21 cellular contexts compared by ENCODE assay signal in genomic region chr10:33276282-33276923, GRCh38. TPM values are rescaled to one million over a fixed set of nuclear protein-coding genes. Genes with fewer than 3 reads are reported as not detected.
A peak's percentile ranks its signal among the peaks of the same experiment; 100 is the strongest.
DNase-seq lines count a peak whose midpoint lies in the region; ATAC-seq and TF ChIP-seq lines count a peak whose summit lies in the region.
"Had no signal": no experiment of that assay in that cellular context is flagged by ENCODE, and none has a peak within 500 bp of the region (broad histone marks: within the 10 kb centered on the region; RNA-seq: fewer than 3 reads in every experiment).

No MANE protein-coding gene starts in this region.

- H3K4me1 ChIP-seq in esophagus squamous epithelium (peaks cover 6 to 67% (median 26%) of the 10 kb centered on the region in 3 donors), psoas muscle (peaks cover 50% of the 10 kb centered on the region)

- H3K27me3 Mint-ChIP-seq in nephron progenitor cell (ENCODE audit: low read depth, poor library complexity) = no peaks in the 10 kb centered on the region

- 31 to 34% methylated on average over 4 of the region's 4 CpGs for WGBS in esophagus squamous epithelium, 2 donors
- 53 to 60% (median 58%) methylated on average over 4 of the region's 4 CpGs for WGBS in psoas muscle, 3 donors

- H3K27ac Mint-ChIP-seq in nephron progenitor cell = no peak overlapping the region
- H3K27ac Mint-ChIP-seq: activated CD4-positive, alpha-beta memory T cell treated with anti-CD3 and anti-CD28 coated beads, Interleukin-2, amount 10 ng/mL, durations not matched to agents 7 days and 5 days; activated naive CD4-positive, alpha-beta T cell treated with anti-CD3 and anti-CD28 coated beads, Interleukin-2, amount 50 U/mL, for 72 hours; naive thymus-derived CD8-positive, alpha-beta T cell had no signal

- in situ Hi-C loops in Caki2 (cut with HindIII; ENCODE audit: low pct_unique_long_range_greater_than_20kb, low sequenced_read_pairs) = no loop called here

- H3K36me3 ChIP-seq in esophagus squamous epithelium (no peaks in the 10 kb centered on the region), psoas muscle (ENCODE audit: insufficient read depth in 1 of 2, low read depth in 1 of 2) (peaks cover 0 to 6% of the 10 kb centered on the region in 2 donors)
- H3K36me3 ChIP-seq: lower lobe of right lung, Peyer's patch, prostate gland, stomach, vagina had no signal

- TF ChIP-seq POLR2A in esophagus squamous epithelium (IDR thresholded peaks at IDR 0.05) = no peak

- peaks cover 58% of the 10 kb centered on the region for H3K4me1 Mint-ChIP-seq in nephron progenitor cell
- H3K4me1 Mint-ChIP-seq: activated CD4-positive, alpha-beta memory T cell treated with anti-CD3 and anti-CD28 coated beads, Interleukin-2, amount 10 ng/mL, durations not matched to agents 7 days and 5 days; naive thymus-derived CD8-positive, alpha-beta T cell had no signal

- H3K27ac ChIP-seq in RWPE1 (peak overlapping the region; percentile 83), esophagus squamous epithelium (peak overlapping the region in 3 of 4 donors; percentile 26 to 62 (median 57)), psoas muscle (peak overlapping the region; percentile 67)
- H3K27ac ChIP-seq: lower lobe of right lung, Peyer's patch, prostate gland, vagina had no signal

- H3K4me3 Mint-ChIP-seq in nephron progenitor cell = no peak overlapping the region
- H3K4me3 Mint-ChIP-seq: activated CD4-positive, alpha-beta memory T cell treated with anti-CD3 and anti-CD28 coated beads, Interleukin-2, amount 10 ng/mL, durations not matched to agents 7 days and 5 days; naive thymus-derived CD8-positive, alpha-beta T cell had no signal

- CTCF ChIA-PET in RWPE1 (lab: Yijun Ruan, JAX) = interaction anchor here (0.6 to 0.7 kb wide), 3 partner anchors 55 to 1951 kb away, joined by 3 read pairs; no protein-coding TSS in a partner anchor

- H3K36me3 Mint-ChIP-seq in nephron progenitor cell (ENCODE audit: low read depth) = peaks cover 69% of the 10 kb centered on the region
- H3K36me3 Mint-ChIP-seq: activated naive CD4-positive, alpha-beta T cell treated with anti-CD3 and anti-CD28 coated beads, Interleukin-2, amount 50 U/mL, for 72 hours; naive thymus-derived CD8-positive, alpha-beta T cell had no signal

- no peaks in the 10 kb centered on the region for H3K9me3 Mint-ChIP-seq in nephron progenitor cell
- H3K9me3 Mint-ChIP-seq: activated CD4-positive, alpha-beta memory T cell treated with anti-CD3 and anti-CD28 coated beads, Interleukin-2, amount 10 ng/mL, durations not matched to agents 7 days and 5 days; activated naive CD4-positive, alpha-beta T cell treated with anti-CD3 and anti-CD28 coated beads, Interleukin-2, amount 50 U/mL, for 72 hours; naive thymus-derived CD8-positive, alpha-beta T cell had no signal

- POLR2A ChIA-PET in RWPE1 (lab: Yijun Ruan, JAX; ENCODE audit: low non-redundant PET) = no interaction called here

- intact Hi-C loops in esophagus squamous epithelium (cut with DNase I) (no loop called here), psoas muscle (cut with DNase I) (no loop called here)

- H3K4me3 ChIP-seq in esophagus squamous epithelium (no peak overlapping the region), psoas muscle (no peak overlapping the region)
- H3K4me3 ChIP-seq: lower lobe of right lung, Peyer's patch, prostate gland, stomach, vagina had no signal

- peak; percentile 55 for DNase-seq in Caki2 (ENCODE audit: low read depth)
- DNase-seq in RWPE1 (ENCODE audit: low spot score) = peak; percentile 23
- no peak for DNase-seq in esophagus squamous epithelium (lab: John Stamatoyannopoulos, UW)
- no peak for DNase-seq in psoas muscle
- DNase-seq in nephron progenitor cell = no peak
- DNase-seq in A172 (ENCODE audit: low spot score) = no peak
- no peak for DNase-seq in NCI-H526 treated with DMSO at 0.1 percent for 48 hours (lab: John Stamatoyannopoulos, UW)
- DNase-seq: activated CD4-positive, alpha-beta memory T cell treated with anti-CD3 and anti-CD28 coated beads, Interleukin-2, amount 10 ng/mL, durations not matched to agents 7 days and 5 days; activated T-cell treated with anti-CD3 and anti-CD28 coated beads, Interleukin-2, amount 50 U/mL, for 48 hours; AML-193; lower lobe of right lung; naive thymus-derived CD8-positive, alpha-beta T cell; NCI-H1105 treated with DMSO at 0.1 percent for 48 hours; NCI-H2171 treated with DMSO at 0.1 percent for 48 hours; NCI-H82 had no signal

- no peak for ATAC-seq in psoas muscle
- no peak for ATAC-seq in GM21367 (IDR thresholded peaks at IDR 0.05; ENCODE audit: unreplicated experiment)
- ATAC-seq: activated naive CD4-positive, alpha-beta T cell treated with anti-CD3 and anti-CD28 coated beads, Interleukin-2, amount 50 U/mL, for 72 hours; lower lobe of right lung; naive thymus-derived CD8-positive, alpha-beta T cell had no signal

- TF ChIP-seq CTCF in RWPE1 (conservative IDR thresholded peaks at IDR 0.05; ENCODE audit: low read depth) = no peak
- no peak for TF ChIP-seq CTCF in esophagus squamous epithelium (IDR thresholded peaks at IDR 0.05)
- no peak for TF ChIP-seq CTCF in psoas muscle (IDR thresholded peaks at IDR 0.05)
- TF ChIP-seq CTCF in nephron progenitor cell (IDR thresholded peaks at IDR 0.05) = no peak

- H3K9me3 ChIP-seq in esophagus squamous epithelium = no peaks in the 10 kb centered on the region
- no peaks in the 10 kb centered on the region for H3K9me3 ChIP-seq in psoas muscle
- H3K9me3 ChIP-seq: lower lobe of right lung, Peyer's patch, prostate gland, stomach, vagina had no signal

- H3K27me3 ChIP-seq in esophagus squamous epithelium (no peaks in the 10 kb centered on the region), psoas muscle (ENCODE audit: insufficient read depth in 3 of 3, low read length in 2 of 3) (no peaks in the 10 kb centered on the region)
- H3K27me3 ChIP-seq: Peyer's patch, stomach, vagina had no signal

RNA-seq across cellular contexts. Expression of gene NRP1, which starts 58.1 kb away (rescaled TPM):
- total RNA-seq in Caki2 (2014; rRNA removed; shearing (Covaris generic); ENCODE audit: low replicate concordance) = 18.1 and 18.4 TPM in 2 replicates
- total RNA-seq in esophagus squamous epithelium = 10 to 100 TPM in 2 of 4 donors, 1 to 10 TPM in 2; 3.1 to 27.7 (median 12.0) TPM
- 10 to 100 TPM; 29.1 to 54.8 (median 42.9) TPM for total RNA-seq in psoas muscle
- 10 to 100 TPM; 10.9 to 31.2 (median 11.4) TPM for polyA plus RNA-seq in psoas muscle
- 134 and 136 TPM in 2 replicates for total RNA-seq in A172 (2014; rRNA removed; shearing (Covaris generic))
- polyA plus RNA-seq: naive thymus-derived CD8-positive, alpha-beta T cell had no signal

Comparison
In these comparisons a context has a peak if more than half of its experiments do, and no peak if none do; other contexts are left out.
1. DNase-seq: peak in Caki2 (single experiment) and RWPE1 (single experiment); none in esophagus squamous epithelium (single experiment), psoas muscle (0 of 2), nephron progenitor cell (single experiment), A172 (single experiment) and NCI-H526 treated with DMSO at 0.1 percent for 48 hours (single experiment).
2. Peak in every context shown above with its lines, with median percentiles within 50 percentile points of each other: H3K27ac ChIP-seq.